In the genomic region with DNA sequence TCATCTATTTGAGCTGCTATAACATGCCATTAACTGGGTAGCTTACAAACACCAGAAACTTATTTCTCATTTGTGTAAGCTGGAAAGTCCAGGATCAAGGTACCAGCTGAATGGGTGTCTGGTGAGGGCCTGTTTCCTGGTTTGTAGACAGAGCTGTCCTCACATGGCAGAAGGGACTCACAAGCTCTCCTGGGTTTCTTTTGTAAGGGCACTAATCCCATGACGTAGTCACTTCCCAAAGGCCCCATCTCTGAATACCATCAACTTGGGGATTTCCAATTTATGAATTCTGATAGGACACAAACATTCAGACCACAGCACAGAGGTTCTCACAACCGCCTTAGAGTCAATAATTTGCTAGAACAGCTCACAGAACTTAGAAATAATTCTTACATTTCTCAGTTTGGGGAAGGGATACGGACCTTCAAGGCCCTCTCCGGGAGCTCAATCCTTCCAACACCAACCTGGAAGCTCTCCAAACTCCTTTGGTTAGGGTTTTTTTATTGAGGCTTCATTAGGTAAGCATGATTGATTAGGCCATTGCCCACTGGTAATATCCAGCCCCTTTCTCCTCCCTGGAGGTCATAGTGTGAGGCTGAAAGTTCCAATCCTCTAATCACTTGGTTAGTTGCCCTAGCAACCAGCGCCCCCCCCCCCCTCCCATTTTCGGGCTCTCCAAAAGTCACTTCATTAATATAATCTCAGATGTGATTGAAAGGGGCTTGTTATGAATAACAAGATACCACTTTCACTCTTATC, we compare ENCODE assay signal across 1 cellular context.
A peak's percentile ranks its signal among the peaks of the same experiment; 100 is the strongest.
TF ChIP-seq lines count a peak whose summit lies in the region.

No MANE protein-coding gene starts in this region.

TF ChIP-seq in K562, 482 proteins besides CTCF, POLR2A, EP300 and RAD21:
- TF ChIP-seq CGGBP1 (CRISPR knock-in tag; IDR thresholded peaks at IDR 0.05): no peak
- no peak for TF ChIP-seq ZNF507 (tag; conservative IDR thresholded peaks at IDR 0.05)
- no peak for TF ChIP-seq PKNOX1 (IDR thresholded peaks at IDR 0.05)
- no peak for TF ChIP-seq ZNF253 (CRISPR knock-in tag; conservative IDR thresholded peaks at IDR 0.05)
- no peak for TF ChIP-seq ZNF354B (CRISPR knock-in tag; IDR thresholded peaks at IDR 0.05)
- no peak for TF ChIP-seq PHF21A (IDR thresholded peaks at IDR 0.05; ENCODE audit: borderline replicate concordance, low read depth)
- no peak for TF ChIP-seq SREBF1 (IDR thresholded peaks at IDR 0.05; ENCODE audit: borderline replicate concordance, low read depth, low read length)
- peak; percentile 47 for TF ChIP-seq RFX1 (IDR thresholded peaks at IDR 0.05)
- no peak for TF ChIP-seq MTF1 (CRISPR knock-in tag; IDR thresholded peaks at IDR 0.05; ENCODE audit: borderline replicate concordance)
TF ChIP-seq in K562: peak in this region for 1.
